ENCODE assay signal across 8 cellular contexts in the genomic region with DNA sequence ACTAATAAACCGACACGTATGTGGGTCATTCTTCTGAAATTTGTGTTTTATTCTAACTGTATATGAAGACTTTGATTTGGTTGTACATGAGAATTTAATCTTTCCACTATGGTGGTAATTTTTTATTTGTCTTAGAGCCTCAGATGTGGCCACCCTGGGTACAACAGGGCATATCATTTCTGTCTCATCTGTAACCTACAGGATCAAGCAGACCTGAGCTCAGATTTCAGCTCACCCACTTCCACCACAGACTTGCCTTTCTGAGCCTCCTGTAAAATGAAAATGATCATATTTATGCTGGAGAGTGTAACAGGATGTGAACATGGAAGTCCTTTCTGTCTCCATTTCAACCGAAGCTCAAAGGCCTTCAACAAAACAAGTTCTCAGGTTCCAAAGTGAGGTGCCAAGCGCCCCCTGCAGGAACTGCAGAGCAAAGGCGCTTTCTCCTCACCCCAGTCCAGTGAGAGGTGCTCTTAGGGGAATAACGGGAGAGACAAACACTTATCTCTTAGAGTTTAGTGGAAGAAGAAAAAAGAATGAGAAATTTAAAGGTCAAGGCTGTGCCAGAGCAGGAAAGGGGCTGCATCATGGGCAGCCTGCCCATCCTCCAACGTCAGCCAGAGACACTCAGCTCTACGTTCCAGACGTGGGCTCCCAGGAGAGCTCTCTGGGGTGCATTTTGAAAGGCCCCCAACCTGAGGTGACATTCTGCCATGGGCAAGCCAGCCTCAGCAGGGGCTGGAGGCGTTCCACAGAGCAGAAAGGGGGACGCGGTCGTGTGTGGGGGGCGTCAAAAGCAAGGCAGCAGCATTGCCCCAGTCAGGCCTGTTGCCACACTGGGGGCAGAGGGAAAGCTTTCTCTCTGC. TPM values are rescaled to one million over a fixed set of nuclear protein-coding genes. Genes with fewer than 3 reads are reported as not detected.
A peak's percentile ranks its signal among the peaks of the same experiment; 100 is the strongest.
DNase-seq lines count a peak whose midpoint lies in the region; ATAC-seq and TF ChIP-seq lines count a peak whose summit lies in the region.

No MANE protein-coding gene starts in this region.

- H3K36me3 Mint-ChIP-seq in activated naive CD4-positive, alpha-beta T cell treated with anti-CD3 and anti-CD28 coated beads for 36 hours (ENCODE audit: low read depth), result no peaks in the 10 kb centered on the region

- H3K27ac ChIP-seq in KMS-11, result no peak overlapping the region
- no peak overlapping the region for H3K27ac ChIP-seq in RWPE2 (ENCODE audit: poor library complexity, severe bottlenecking)

- no peak overlapping the region for H3K27ac Mint-ChIP-seq in activated naive CD4-positive, alpha-beta T cell treated with anti-CD3 and anti-CD28 coated beads for 36 hours

- H3K4me2 ChIP-seq in KMS-11, result no peak overlapping the region

- no peaks in the 10 kb centered on the region for H3K27me3 Mint-ChIP-seq in activated naive CD4-positive, alpha-beta T cell treated with anti-CD3 and anti-CD28 coated beads for 36 hours (ENCODE audit: low read depth)

- no peak overlapping the region for H3K9ac ChIP-seq in KMS-11

- DNase-seq in SIG-M5 treated with dmso at 0.1 percent for 504 hours (lab: John Stamatoyannopoulos, UW; ENCODE audit: unreplicated experiment), result peak; percentile 46
- no peak for DNase-seq in SIG-M5 (lab: John Stamatoyannopoulos, UW)
- DNase-seq in RWPE2 (ENCODE audit: low spot score), result no peak
- peak; percentile 75 for DNase-seq in activated naive CD4-positive, alpha-beta T cell treated with anti-CD3 and anti-CD28 coated beads for 36 hours
- DNase-seq in iPS-NIHi11 (ENCODE audit: low spot score), result peak; percentile 81
- DNase-seq in stimulated activated CD4-positive, alpha-beta T cell treated with anti-CD3 and anti-CD28 coated beads, Interleukin-1b, Interleukin-23, amount 100 ng/mL, for 4 hours (ENCODE audit: low read depth in 2 of 2), result peak; percentile 32 to 34

- peak; percentile 36; the same call in 1 of the 3 replicates for ATAC-seq in RWPE2 (ENCODE audit: low read depth)
- ATAC-seq in GM21381 (IDR thresholded peaks at IDR 0.05; ENCODE audit: unreplicated experiment), result no peak

- no peak overlapping the region for H3K4me3 ChIP-seq in KMS-11 (IDR thresholded peaks at IDR 0.05; ENCODE audit: insufficient read depth, low read depth, low read length)
- H3K4me3 ChIP-seq in RWPE2 (ENCODE audit: severe bottlenecking), result no peak overlapping the region

- H3K79me2 ChIP-seq in KMS-11 (ENCODE audit: insufficient read depth, low read depth), result no peaks in the 10 kb centered on the region

- H3K4me3 Mint-ChIP-seq in activated naive CD4-positive, alpha-beta T cell treated with anti-CD3 and anti-CD28 coated beads for 36 hours, result no peak overlapping the region

- H4K20me1 ChIP-seq in KMS-11 (ENCODE audit: insufficient read depth), result no peaks in the 10 kb centered on the region

- H2AFZ ChIP-seq in KMS-11 (ENCODE audit: low read depth), result peak overlapping the region; percentile 17; the same call in 1 of the 2 replicates

- TF ChIP-seq CTCF in KMS-11 (conservative IDR thresholded peaks at IDR 0.05; ENCODE audit: low read depth, low read length) (peak; percentile 88), RWPE2 (IDR thresholded peaks at IDR 0.05; ENCODE audit: poor library complexity, severe bottlenecking) (peak; percentile 85)

- H3K9me3 Mint-ChIP-seq in activated naive CD4-positive, alpha-beta T cell treated with anti-CD3 and anti-CD28 coated beads for 36 hours, result no peaks in the 10 kb centered on the region

- CTCF ChIA-PET in activated naive CD4-positive, alpha-beta T cell treated with anti-CD3 and anti-CD28 coated beads for 36 hours (lab: Charles Lee), result interaction anchor here (0.6 to 2.6 kb wide), 20 partner anchors 8 to 1529 kb away, joined by 3 to 9 read pairs (median 3); no protein-coding TSS in a partner anchor

- peaks cover 3% of the 10 kb centered on the region for H3K4me1 Mint-ChIP-seq in activated naive CD4-positive, alpha-beta T cell treated with anti-CD3 and anti-CD28 coated beads for 36 hours (ENCODE audit: low read depth)

- H3K27me3 ChIP-seq in KMS-11 (ENCODE audit: insufficient read depth, low read depth) (no peaks in the 10 kb centered on the region), RWPE2 (ENCODE audit: insufficient read depth, poor library complexity, severe bottlenecking) (no peaks in the 10 kb centered on the region)

- intact Hi-C loops in activated naive CD4-positive, alpha-beta T cell treated with anti-CD3 and anti-CD28 coated beads for 36 hours (cut with micrococcal nuclease), result loop anchor here (1.0 to 5.0 kb wide), 3 partner anchors 390 to 658 kb away; no protein-coding TSS in a partner anchor

- no peaks in the 10 kb centered on the region for H3K36me3 ChIP-seq in KMS-11 (ENCODE audit: insufficient read depth)
- H3K36me3 ChIP-seq in RWPE2 (ENCODE audit: low read depth), result no peaks in the 10 kb centered on the region

- H3K4me1 ChIP-seq in KMS-11 (ENCODE audit: low read depth, poor library complexity, severe bottlenecking) (no peaks in the 10 kb centered on the region), RWPE2 (ENCODE audit: insufficient read depth, poor library complexity, severe bottlenecking) (no peaks in the 10 kb centered on the region)

- H3K9me3 ChIP-seq in RWPE2 (ENCODE audit: severe bottlenecking), result no peaks in the 10 kb centered on the region

RNA-seq across cellular contexts. Expression of a gene that starts 23.1 kb away (rescaled TPM):
- under 1 TPM in 1 of 2 experiments, not detected in 1; 0.30 TPM for total RNA-seq in activated naive CD4-positive, alpha-beta T cell treated with anti-CD3 and anti-CD28 coated beads for 36 hours

RNA-seq across cellular contexts. Expression of a gene that starts 30.4 kb away (rescaled TPM):
- total RNA-seq in activated naive CD4-positive, alpha-beta T cell treated with anti-CD3 and anti-CD28 coated beads for 36 hours, result 10 to 100 TPM in 1 of 2 experiments, 1 to 10 TPM in 1; 8.3 to 12.3 TPM

Comparison
In these comparisons a context has a peak if more than half of its experiments do, and no peak if none do; other contexts are left out.
1. DNase-seq: peak in SIG-M5 treated with dmso at 0.1 percent for 504 hours (single experiment), activated naive CD4-positive, alpha-beta T cell treated with anti-CD3 and anti-CD28 coated beads for 36 hours (single experiment), iPS-NIHi11 (single experiment) and stimulated activated CD4-positive, alpha-beta T cell treated with anti-CD3 and anti-CD28 coated beads, Interleukin-1b, Interleukin-23, amount 100 ng/mL, for 4 hours (2 of 2); none in SIG-M5 (single experiment) and RWPE2 (single experiment).